1 cellular context compared by ENCODE assay signal in the genomic region with DNA sequence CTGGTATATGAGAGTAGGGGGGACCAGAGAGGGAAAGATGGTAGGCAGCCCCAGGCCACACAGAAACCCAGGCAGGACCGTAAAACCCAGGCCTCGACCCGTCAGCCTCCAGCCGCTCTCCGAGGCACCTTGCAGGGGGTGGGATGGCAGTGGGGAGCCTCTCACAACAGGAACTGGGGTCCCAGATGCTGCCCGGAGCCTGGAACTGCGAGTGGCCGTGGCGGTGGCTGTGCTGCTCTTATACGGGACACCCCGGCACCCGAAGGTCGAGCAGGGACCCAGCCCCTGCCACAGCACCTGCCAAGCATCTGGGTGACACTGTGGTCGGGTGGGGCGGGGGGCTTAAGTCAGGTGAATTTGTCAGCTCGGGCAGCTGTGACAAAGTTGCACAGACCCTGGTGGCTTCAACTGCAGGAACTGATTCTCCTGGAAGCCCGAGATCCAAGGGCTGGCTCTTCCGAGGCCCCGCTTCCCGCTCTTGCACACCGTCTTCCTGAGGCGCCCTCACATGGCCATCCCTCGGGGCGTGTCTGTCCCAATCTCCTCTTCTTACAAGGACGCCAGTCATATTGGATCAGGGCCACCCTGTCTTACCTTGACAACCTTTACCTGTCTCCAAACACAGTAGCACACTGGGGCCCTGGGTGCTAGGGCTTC.
TF ChIP-seq lines count a peak whose summit lies in the region.

No MANE protein-coding gene starts in this region.

TF ChIP-seq in K562, 482 proteins besides CTCF, POLR2A, EP300 and RAD21 (continued from another document):
- TF ChIP-seq, protein P1, sequence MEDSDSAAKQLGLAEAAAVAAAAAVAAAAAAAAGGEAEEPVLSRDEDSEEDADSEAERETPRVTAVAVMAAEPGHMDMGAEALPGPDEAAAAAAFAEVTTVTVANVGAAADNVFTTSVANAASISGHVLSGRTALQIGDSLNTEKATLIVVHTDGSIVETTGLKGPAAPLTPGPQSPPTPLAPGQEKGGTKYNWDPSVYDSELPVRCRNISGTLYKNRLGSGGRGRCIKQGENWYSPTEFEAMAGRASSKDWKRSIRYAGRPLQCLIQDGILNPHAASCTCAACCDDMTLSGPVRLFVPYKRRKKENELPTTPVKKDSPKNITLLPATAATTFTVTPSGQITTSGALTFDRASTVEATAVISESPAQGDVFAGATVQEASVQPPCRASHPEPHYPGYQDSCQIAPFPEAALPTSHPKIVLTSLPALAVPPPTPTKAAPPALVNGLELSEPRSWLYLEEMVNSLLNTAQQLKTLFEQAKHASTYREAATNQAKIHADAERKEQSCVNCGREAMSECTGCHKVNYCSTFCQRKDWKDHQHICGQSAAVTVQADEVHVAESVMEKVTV (CRISPR knock-in tag; IDR thresholded peaks at IDR 0.05): no peak
- TF ChIP-seq, protein P2, sequence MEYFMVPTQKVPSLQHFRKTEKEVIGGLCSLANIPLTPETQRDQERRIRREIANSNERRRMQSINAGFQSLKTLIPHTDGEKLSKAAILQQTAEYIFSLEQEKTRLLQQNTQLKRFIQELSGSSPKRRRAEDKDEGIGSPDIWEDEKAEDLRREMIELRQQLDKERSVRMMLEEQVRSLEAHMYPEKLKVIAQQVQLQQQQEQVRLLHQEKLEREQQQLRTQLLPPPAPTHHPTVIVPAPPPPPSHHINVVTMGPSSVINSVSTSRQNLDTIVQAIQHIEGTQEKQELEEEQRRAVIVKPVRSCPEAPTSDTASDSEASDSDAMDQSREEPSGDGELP (CRISPR knock-in tag; IDR thresholded peaks at IDR 0.05; ENCODE audit: borderline replicate concordance): peak; percentile 29; the same call in 1 of the 2 replicates
- TF ChIP-seq ETV5 (CRISPR knock-in tag; IDR thresholded peaks at IDR 0.05; ENCODE audit: low read depth) (0 out of 2 replicates have a peak, but pooled peaks have one; percentile 14), SIRT6 (IDR thresholded peaks at IDR 0.05; ENCODE audit: low read depth, low read length) (no peak), SMAD4 (CRISPR knock-in tag; conservative IDR thresholded peaks at IDR 0.05) (peak; percentile 40; the same call in 1 of the 2 replicates), CTBP1 (IDR thresholded peaks at IDR 0.05; ENCODE audit: borderline replicate concordance) (peak; percentile 60; the same call in 1 of the 2 replicates), ATF1 (CRISPR knock-in tag; IDR thresholded peaks at IDR 0.05) (no peak), ATF1 (tag; IDR thresholded peaks at IDR 0.05) (no peak), CXXC5 (CRISPR knock-in tag; IDR thresholded peaks at IDR 0.05) (0 out of 2 replicates have a peak, but pooled peaks have one; percentile 47), GATAD2A (IDR thresholded peaks at IDR 0.05) (no peak), HIVEP1 (CRISPR knock-in tag; IDR thresholded peaks at IDR 0.05) (no peak), DMBX1 (CRISPR knock-in tag; IDR thresholded peaks at IDR 0.05; ENCODE audit: borderline replicate concordance) (peak; percentile 51; the same call in 1 of the 2 replicates), RBFOX2 (IDR thresholded peaks at IDR 0.05; ENCODE audit: low read depth, low read length) (peak; percentile 44), L3MBTL2 (IDR thresholded peaks at IDR 0.05) (peak; percentile 90), MEF2D (tag; conservative IDR thresholded peaks at IDR 0.05; ENCODE audit: low read depth) (0 out of 2 replicates have a peak, but pooled peaks have one; percentile 15), ZBTB1 (CRISPR knock-in tag; IDR thresholded peaks at IDR 0.05; ENCODE audit: borderline replicate concordance, low read depth) (0 out of 2 replicates have a peak, but pooled peaks have one; percentile 32), KAT7 (CRISPR knock-in tag; IDR thresholded peaks at IDR 0.05; ENCODE audit: borderline replicate concordance) (0 out of 2 replicates have a peak, but pooled peaks have one; percentile 62), GABPB1 (CRISPR knock-in tag; IDR thresholded peaks at IDR 0.05) (peak; percentile 27; the same call in 1 of the 2 replicates), XRCC4 (IDR thresholded peaks at IDR 0.05; ENCODE audit: extremely low read depth, insufficient read depth, insufficient read length) (no peak)
- TF ChIP-seq, protein P3, sequence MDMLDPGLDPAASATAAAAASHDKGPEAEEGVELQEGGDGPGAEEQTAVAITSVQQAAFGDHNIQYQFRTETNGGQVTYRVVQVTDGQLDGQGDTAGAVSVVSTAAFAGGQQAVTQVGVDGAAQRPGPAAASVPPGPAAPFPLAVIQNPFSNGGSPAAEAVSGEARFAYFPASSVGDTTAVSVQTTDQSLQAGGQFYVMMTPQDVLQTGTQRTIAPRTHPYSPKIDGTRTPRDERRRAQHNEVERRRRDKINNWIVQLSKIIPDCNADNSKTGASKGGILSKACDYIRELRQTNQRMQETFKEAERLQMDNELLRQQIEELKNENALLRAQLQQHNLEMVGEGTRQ (CRISPR knock-in tag; IDR thresholded peaks at IDR 0.05): peak; percentile 13; the same call in 1 of the 2 replicates
- TF ChIP-seq, protein P4, sequence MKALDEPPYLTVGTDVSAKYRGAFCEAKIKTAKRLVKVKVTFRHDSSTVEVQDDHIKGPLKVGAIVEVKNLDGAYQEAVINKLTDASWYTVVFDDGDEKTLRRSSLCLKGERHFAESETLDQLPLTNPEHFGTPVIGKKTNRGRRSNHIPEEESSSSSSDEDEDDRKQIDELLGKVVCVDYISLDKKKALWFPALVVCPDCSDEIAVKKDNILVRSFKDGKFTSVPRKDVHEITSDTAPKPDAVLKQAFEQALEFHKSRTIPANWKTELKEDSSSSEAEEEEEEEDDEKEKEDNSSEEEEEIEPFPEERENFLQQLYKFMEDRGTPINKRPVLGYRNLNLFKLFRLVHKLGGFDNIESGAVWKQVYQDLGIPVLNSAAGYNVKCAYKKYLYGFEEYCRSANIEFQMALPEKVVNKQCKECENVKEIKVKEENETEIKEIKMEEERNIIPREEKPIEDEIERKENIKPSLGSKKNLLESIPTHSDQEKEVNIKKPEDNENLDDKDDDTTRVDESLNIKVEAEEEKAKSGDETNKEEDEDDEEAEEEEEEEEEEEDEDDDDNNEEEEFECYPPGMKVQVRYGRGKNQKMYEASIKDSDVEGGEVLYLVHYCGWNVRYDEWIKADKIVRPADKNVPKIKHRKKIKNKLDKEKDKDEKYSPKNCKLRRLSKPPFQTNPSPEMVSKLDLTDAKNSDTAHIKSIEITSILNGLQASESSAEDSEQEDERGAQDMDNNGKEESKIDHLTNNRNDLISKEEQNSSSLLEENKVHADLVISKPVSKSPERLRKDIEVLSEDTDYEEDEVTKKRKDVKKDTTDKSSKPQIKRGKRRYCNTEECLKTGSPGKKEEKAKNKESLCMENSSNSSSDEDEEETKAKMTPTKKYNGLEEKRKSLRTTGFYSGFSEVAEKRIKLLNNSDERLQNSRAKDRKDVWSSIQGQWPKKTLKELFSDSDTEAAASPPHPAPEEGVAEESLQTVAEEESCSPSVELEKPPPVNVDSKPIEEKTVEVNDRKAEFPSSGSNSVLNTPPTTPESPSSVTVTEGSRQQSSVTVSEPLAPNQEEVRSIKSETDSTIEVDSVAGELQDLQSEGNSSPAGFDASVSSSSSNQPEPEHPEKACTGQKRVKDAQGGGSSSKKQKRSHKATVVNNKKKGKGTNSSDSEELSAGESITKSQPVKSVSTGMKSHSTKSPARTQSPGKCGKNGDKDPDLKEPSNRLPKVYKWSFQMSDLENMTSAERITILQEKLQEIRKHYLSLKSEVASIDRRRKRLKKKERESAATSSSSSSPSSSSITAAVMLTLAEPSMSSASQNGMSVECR (CRISPR knock-in tag; IDR thresholded peaks at IDR 0.05): 0 out of 2 replicates have a peak, but pooled peaks have one; percentile 8
- TF ChIP-seq, protein P5, sequence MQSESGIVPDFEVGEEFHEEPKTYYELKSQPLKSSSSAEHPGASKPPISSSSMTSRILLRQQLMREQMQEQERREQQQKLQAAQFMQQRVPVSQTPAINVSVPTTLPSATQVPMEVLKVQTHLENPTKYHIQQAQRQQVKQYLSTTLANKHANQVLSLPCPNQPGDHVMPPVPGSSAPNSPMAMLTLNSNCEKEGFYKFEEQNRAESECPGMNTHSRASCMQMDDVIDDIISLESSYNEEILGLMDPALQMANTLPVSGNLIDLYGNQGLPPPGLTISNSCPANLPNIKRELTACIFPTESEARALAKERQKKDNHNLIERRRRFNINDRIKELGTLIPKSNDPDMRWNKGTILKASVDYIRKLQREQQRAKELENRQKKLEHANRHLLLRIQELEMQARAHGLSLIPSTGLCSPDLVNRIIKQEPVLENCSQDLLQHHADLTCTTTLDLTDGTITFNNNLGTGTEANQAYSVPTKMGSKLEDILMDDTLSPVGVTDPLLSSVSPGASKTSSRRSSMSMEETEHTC (IDR thresholded peaks at IDR 0.05): no peak
- TF ChIP-seq, protein P6, sequence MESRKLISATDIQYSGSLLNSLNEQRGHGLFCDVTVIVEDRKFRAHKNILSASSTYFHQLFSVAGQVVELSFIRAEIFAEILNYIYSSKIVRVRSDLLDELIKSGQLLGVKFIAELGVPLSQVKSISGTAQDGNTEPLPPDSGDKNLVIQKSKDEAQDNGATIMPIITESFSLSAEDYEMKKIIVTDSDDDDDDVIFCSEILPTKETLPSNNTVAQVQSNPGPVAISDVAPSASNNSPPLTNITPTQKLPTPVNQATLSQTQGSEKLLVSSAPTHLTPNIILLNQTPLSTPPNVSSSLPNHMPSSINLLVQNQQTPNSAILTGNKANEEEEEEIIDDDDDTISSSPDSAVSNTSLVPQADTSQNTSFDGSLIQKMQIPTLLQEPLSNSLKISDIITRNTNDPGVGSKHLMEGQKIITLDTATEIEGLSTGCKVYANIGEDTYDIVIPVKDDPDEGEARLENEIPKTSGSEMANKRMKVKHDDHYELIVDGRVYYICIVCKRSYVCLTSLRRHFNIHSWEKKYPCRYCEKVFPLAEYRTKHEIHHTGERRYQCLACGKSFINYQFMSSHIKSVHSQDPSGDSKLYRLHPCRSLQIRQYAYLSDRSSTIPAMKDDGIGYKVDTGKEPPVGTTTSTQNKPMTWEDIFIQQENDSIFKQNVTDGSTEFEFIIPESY (CRISPR knock-in tag; IDR thresholded peaks at IDR 0.05): 0 out of 2 replicates have a peak, but pooled peaks have one; percentile 31
- TF ChIP-seq, protein P7, sequence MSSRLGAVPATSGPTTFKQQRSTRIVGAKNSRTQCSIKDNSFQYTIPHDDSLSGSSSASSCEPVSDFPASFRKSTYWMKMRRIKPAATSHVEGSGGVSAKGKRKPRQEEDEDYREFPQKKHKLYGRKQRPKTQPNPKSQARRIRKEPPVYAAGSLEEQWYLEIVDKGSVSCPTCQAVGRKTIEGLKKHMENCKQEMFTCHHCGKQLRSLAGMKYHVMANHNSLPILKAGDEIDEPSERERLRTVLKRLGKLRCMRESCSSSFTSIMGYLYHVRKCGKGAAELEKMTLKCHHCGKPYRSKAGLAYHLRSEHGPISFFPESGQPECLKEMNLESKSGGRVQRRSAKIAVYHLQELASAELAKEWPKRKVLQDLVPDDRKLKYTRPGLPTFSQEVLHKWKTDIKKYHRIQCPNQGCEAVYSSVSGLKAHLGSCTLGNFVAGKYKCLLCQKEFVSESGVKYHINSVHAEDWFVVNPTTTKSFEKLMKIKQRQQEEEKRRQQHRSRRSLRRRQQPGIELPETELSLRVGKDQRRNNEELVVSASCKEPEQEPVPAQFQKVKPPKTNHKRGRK (tag; IDR thresholded peaks at IDR 0.05): no peak
- TF ChIP-seq, protein P8, sequence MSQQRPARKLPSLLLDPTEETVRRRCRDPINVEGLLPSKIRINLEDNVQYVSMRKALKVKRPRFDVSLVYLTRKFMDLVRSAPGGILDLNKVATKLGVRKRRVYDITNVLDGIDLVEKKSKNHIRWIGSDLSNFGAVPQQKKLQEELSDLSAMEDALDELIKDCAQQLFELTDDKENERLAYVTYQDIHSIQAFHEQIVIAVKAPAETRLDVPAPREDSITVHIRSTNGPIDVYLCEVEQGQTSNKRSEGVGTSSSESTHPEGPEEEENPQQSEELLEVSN (IDR thresholded peaks at IDR 0.05; ENCODE audit: borderline replicate concordance in 1 of 2, extremely low read depth in 1 of 2, insufficient read depth in 1 of 2, insufficient read length in 1 of 2, low read depth in 1 of 2, low read length in 1 of 2, poor library complexity in 1 of 2, severe bottlenecking in 1 of 2): peak; percentile 86 to 94
